Comparison of ENCODE assay signal across 28 cellular contexts in the genomic region with DNA sequence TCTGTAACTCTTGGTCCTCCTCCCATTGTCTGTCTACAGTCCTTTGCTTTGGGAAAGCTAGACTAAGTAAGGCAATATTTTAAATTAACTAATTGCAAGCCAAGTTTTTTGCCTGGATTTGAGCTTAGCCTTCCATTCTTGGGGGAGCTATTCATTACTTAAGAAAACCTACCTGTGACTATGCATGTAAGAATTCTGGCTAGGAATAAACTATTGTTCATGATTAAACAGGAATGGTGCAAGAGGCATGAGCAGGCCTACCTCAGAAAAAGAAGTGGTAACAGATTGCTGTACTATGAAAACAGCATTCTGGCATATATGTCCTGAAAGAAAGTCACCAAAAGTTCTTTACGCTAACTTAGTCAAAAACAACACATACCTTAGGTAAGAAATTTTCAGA.
"Had no signal": no experiment of that assay in that cellular context is flagged by ENCODE, and none has a peak within 500 bp of the region (broad histone marks: within the 10 kb centered on the region; RNA-seq: fewer than 3 reads in every experiment).

No MANE protein-coding gene starts in this region.

- H3K27me3 ChIP-seq: body of pancreas, breast epithelium, MG63, SJCRH30 had no signal

- H3K27me3 Mint-ChIP-seq: activated CD4-positive, alpha-beta T cell treated with anti-CD3 and anti-CD28 coated beads, Interleukin-2, amount 10 ng/mL, durations not matched to agents 24 days and 14 days; activated CD8-positive, alpha-beta T cell treated with anti-CD3 and anti-CD28 coated beads for 36 hours; activated naive CD4-positive, alpha-beta T cell treated with anti-CD3 and anti-CD28 coated beads, Interleukin-2, amount 50 U/mL, for 24 hours; activated T-cell treated with anti-CD3 and anti-CD28 coated beads, Interleukin-2, amount 50 U/mL, for 24 hours had no signal

- H3K4me1 ChIP-seq: body of pancreas, breast epithelium had no signal

- H3K4me3 ChIP-seq: body of pancreas, breast epithelium, MG63, SJCRH30, SK-N-MC had no signal

- ATAC-seq: activated CD8-positive, alpha-beta T cell treated with anti-CD3 and anti-CD28 coated beads for 36 hours; body of pancreas; Panc1 had no signal

- H3K4me3 Mint-ChIP-seq: activated CD4-positive, alpha-beta T cell treated with anti-CD3 and anti-CD28 coated beads, Interleukin-2, amount 10 ng/mL, durations not matched to agents 24 days and 14 days; activated CD8-positive, alpha-beta T cell treated with anti-CD3 and anti-CD28 coated beads for 36 hours; activated naive CD4-positive, alpha-beta T cell treated with anti-CD3 and anti-CD28 coated beads, Interleukin-2, amount 50 U/mL, for 24 hours; activated naive CD8-positive, alpha-beta T cell treated with anti-CD3 and anti-CD28 coated beads, Interleukin-2, amount 10 ng/mL, durations not matched to agents 7 days and 5 days; activated T-cell treated with anti-CD3 and anti-CD28 coated beads, Interleukin-2, amount 50 U/mL, for 24 hours; T-helper 1 cell treated with Interleukin-12 subunit alpha and Interleukin-12 subunit beta and Interleukin-4 antibody, amounts not matched to agents 30 μg/mL and 1 μg/mL, for 36 hours; T-helper 2 cell treated with Interferon-gamma antibody and Interleukin-4, amounts not matched to agents 5 μg/mL and 100 μg/mL, for 36 hours had no signal

- H3K9me3 ChIP-seq: body of pancreas, breast epithelium, MG63, SJCRH30 had no signal

- H3K27ac Mint-ChIP-seq: activated CD4-positive, alpha-beta T cell treated with anti-CD3 and anti-CD28 coated beads, Interleukin-2, amount 10 ng/mL, durations not matched to agents 24 days and 14 days; activated CD8-positive, alpha-beta T cell treated with anti-CD3 and anti-CD28 coated beads for 36 hours; activated naive CD4-positive, alpha-beta T cell treated with anti-CD3 and anti-CD28 coated beads, Interleukin-2, amount 50 U/mL, for 24 hours; activated naive CD8-positive, alpha-beta T cell treated with anti-CD3 and anti-CD28 coated beads, Interleukin-2, amount 10 ng/mL, durations not matched to agents 7 days and 5 days; activated T-cell treated with anti-CD3 and anti-CD28 coated beads, Interleukin-2, amount 50 U/mL, for 24 hours; activated T-helper 2 cell treated with anti-CD3 and anti-CD28 coated beads, Interferon-gamma antibody, Interleukin-2, Interleukin-4, amounts not matched to agents 10 μg/mL and 5 μg/mL and 100 μg/mL, durations not matched to agents 14 hours and 24 hours and 36 hours; T-helper 1 cell treated with Interleukin-12 subunit alpha and Interleukin-12 subunit beta and Interleukin-4 antibody, amounts not matched to agents 30 μg/mL and 1 μg/mL, for 36 hours; T-helper 2 cell treated with Interferon-gamma antibody and Interleukin-4, amounts not matched to agents 5 μg/mL and 100 μg/mL, for 36 hours had no signal

- H3K9me3 Mint-ChIP-seq: activated CD4-positive, alpha-beta T cell treated with anti-CD3 and anti-CD28 coated beads, Interleukin-2, amount 10 ng/mL, durations not matched to agents 24 days and 14 days; activated CD8-positive, alpha-beta T cell treated with anti-CD3 and anti-CD28 coated beads for 36 hours; activated naive CD4-positive, alpha-beta T cell treated with anti-CD3 and anti-CD28 coated beads, Interleukin-2, amount 50 U/mL, for 24 hours; activated naive CD8-positive, alpha-beta T cell treated with anti-CD3 and anti-CD28 coated beads, Interleukin-2, amount 10 ng/mL, durations not matched to agents 7 days and 5 days; activated T-cell treated with anti-CD3 and anti-CD28 coated beads, Interleukin-2, amount 50 U/mL, for 24 hours; activated T-helper 2 cell treated with anti-CD3 and anti-CD28 coated beads, Interferon-gamma antibody, Interleukin-2, Interleukin-4, amounts not matched to agents 10 μg/mL and 5 μg/mL and 100 μg/mL, durations not matched to agents 14 hours and 24 hours and 36 hours; T-helper 1 cell treated with Interleukin-12 subunit alpha and Interleukin-12 subunit beta and Interleukin-4 antibody, amounts not matched to agents 30 μg/mL and 1 μg/mL, for 36 hours; T-helper 2 cell treated with Interferon-gamma antibody and Interleukin-4, amounts not matched to agents 5 μg/mL and 100 μg/mL, for 36 hours had no signal

- H3K27ac ChIP-seq: body of pancreas, breast epithelium, SJCRH30, SK-N-MC had no signal

- DNase-seq: activated CD4-positive, alpha-beta T cell treated with anti-CD3 and anti-CD28 coated beads, Interleukin-2, amount 10 ng/mL, durations not matched to agents 24 days and 14 days; activated CD4-positive, alpha-beta T cell treated with anti-CD3 and anti-CD28 coated beads, Interleukin-2, amount 50 U/mL, for 4 hours; activated CD8-positive, alpha-beta T cell treated with anti-CD3 and anti-CD28 coated beads for 36 hours; activated gamma-delta T cell; activated naive CD4-positive, alpha-beta T cell treated with Interleukin-2 at 50 U/mL for 16 hours; activated naive CD8-positive, alpha-beta T cell treated with anti-CD3 and anti-CD28 coated beads, Interleukin-2, amount 10 ng/mL, durations not matched to agents 7 days and 5 days; activated T-cell treated with anti-CD3 and anti-CD28 coated beads, Interleukin-2, amount 50 U/mL, for 24 hours; body of pancreas; caudate nucleus; Karpas-422; KBM-7; MG63; NCI-H1048; NCI-H1105 treated with DMSO at 0.1 percent for 48 hours; NCI-H1436 treated with DMSO at 0.1 percent for 48 hours; NCI-H1694 treated with DMSO at 0.1 percent for 48 hours; NCI-H2029; NCI-H345; NCI-H524 treated with DMSO at 0.1 percent for 48 hours; SHP77; SJCRH30 had no signal

- H3K36me3 Mint-ChIP-seq: activated naive CD4-positive, alpha-beta T cell treated with anti-CD3 and anti-CD28 coated beads, Interleukin-2, amount 50 U/mL, for 24 hours; activated naive CD8-positive, alpha-beta T cell treated with anti-CD3 and anti-CD28 coated beads, Interleukin-2, amount 10 ng/mL, durations not matched to agents 7 days and 5 days had no signal

- H3K36me3 ChIP-seq: breast epithelium, MG63, SJCRH30 had no signal

- H3K4me1 Mint-ChIP-seq: activated CD4-positive, alpha-beta T cell treated with anti-CD3 and anti-CD28 coated beads, Interleukin-2, amount 10 ng/mL, durations not matched to agents 24 days and 14 days; activated naive CD4-positive, alpha-beta T cell treated with anti-CD3 and anti-CD28 coated beads, Interleukin-2, amount 50 U/mL, for 24 hours; activated naive CD8-positive, alpha-beta T cell treated with anti-CD3 and anti-CD28 coated beads, Interleukin-2, amount 10 ng/mL, durations not matched to agents 7 days and 5 days had no signal
